Comparison of ENCODE assay signal across 25 cellular contexts in genomic region chr12:30953257-30953656, GRCh38. TPM values are rescaled to one million over a fixed set of nuclear protein-coding genes. Genes with fewer than 3 reads are reported as not detected.
DNase-seq lines count a peak whose midpoint lies in the region; ATAC-seq and TF ChIP-seq lines count a peak whose summit lies in the region.
"Had no signal": no experiment of that assay in that cellular context is flagged by ENCODE, and none has a peak within 500 bp of the region (broad histone marks: within the 10 kb centered on the region; RNA-seq: fewer than 3 reads in every experiment).

No MANE protein-coding gene starts in this region.

- no peaks in the 10 kb centered on the region for H3K4me1 Mint-ChIP-seq in MCF 10A (ENCODE audit: insufficient read depth, unreplicated experiment)
- H3K4me1 Mint-ChIP-seq: mesothelial cell of epicardium, naive B cell had no signal

- no peaks in the 10 kb centered on the region for H3K9me3 ChIP-seq in breast epithelium
- H3K9me3 ChIP-seq: left ventricle myocardium inferior, stomach, tibial nerve had no signal

- no peaks in the 10 kb centered on the region for H3K9me3 Mint-ChIP-seq in MCF 10A (ENCODE audit: unreplicated experiment)
- H3K9me3 Mint-ChIP-seq: activated naive CD8-positive, alpha-beta T cell treated with anti-CD3 and anti-CD28 coated beads, Interleukin-2, amount 10 ng/mL, durations not matched to agents 7 days and 5 days; HFFc6 had no signal

- intact Hi-C loops in MCF 10A (cut with micrococcal nuclease): no loop called here
- intact Hi-C loops in breast epithelium (cut with DNase I; ENCODE audit: low total_unique reads): no loop called here

- H3K36me3 Mint-ChIP-seq in MCF 10A (ENCODE audit: insufficient read depth, unreplicated experiment): no peaks in the 10 kb centered on the region
- H3K36me3 Mint-ChIP-seq: activated naive CD8-positive, alpha-beta T cell treated with anti-CD3 and anti-CD28 coated beads, Interleukin-2, amount 10 ng/mL, durations not matched to agents 7 days and 5 days; naive B cell had no signal

- ATAC-seq in esophagus mucosa: peak; percentile 82
- ATAC-seq: HepG2 had no signal

- no peak overlapping the region for H3K27ac Mint-ChIP-seq in MCF 10A (ENCODE audit: low read depth, unreplicated experiment)
- H3K27ac Mint-ChIP-seq: activated naive CD8-positive, alpha-beta T cell treated with anti-CD3 and anti-CD28 coated beads, Interleukin-2, amount 10 ng/mL, durations not matched to agents 7 days and 5 days; HFFc6; mesothelial cell of epicardium; naive B cell had no signal

- POLR2A ChIA-PET in MCF 10A (lab: Yijun Ruan, JAX): interaction anchor here (0.5 to 0.6 kb wide), 2 partner anchors 24 to 298 kb away, joined by 3 read pairs; no protein-coding TSS in a partner anchor

- TF ChIP-seq CTCF in MCF 10A (IDR thresholded peaks at IDR 0.05; ENCODE audit: unreplicated experiment): no peak
- no peak for TF ChIP-seq CTCF in breast epithelium (IDR thresholded peaks at IDR 0.05)

- no TSS peak for BruUV-seq in MCF 10A (replicated peaks; lab: Mats Ljungman, UMichigan)

- no peak for TF ChIP-seq POLR2A in breast epithelium (IDR thresholded peaks at IDR 0.05)

- peaks cover 25% of the 10 kb centered on the region for H3K27me3 Mint-ChIP-seq in MCF 10A (ENCODE audit: insufficient read depth, unreplicated experiment)

- H3K4me3 ChIP-seq in breast epithelium: no peak overlapping the region
- H3K4me3 ChIP-seq: BLaER1 treated with 17β-estradiol and CSF1 and Interleukin-3, amounts not matched to agents 10 nM and 100 nM; left ventricle myocardium inferior; stomach; tibial nerve had no signal

- no peaks in the 10 kb centered on the region for H3K4me1 ChIP-seq in breast epithelium
- H3K4me1 ChIP-seq: BLaER1 treated with 17β-estradiol and CSF1 and Interleukin-3, amounts not matched to agents 10 nM and 100 nM; stomach had no signal

- H3K27ac ChIP-seq in breast epithelium: no peak overlapping the region
- H3K27ac ChIP-seq: BLaER1 treated with 17β-estradiol and CSF1 and Interleukin-3, amounts not matched to agents 10 nM and 100 nM; HL-60; stomach had no signal

- peak; percentile 69 for DNase-seq in MCF 10A (ENCODE audit: unreplicated experiment)
- no peak for DNase-seq in breast epithelium (ENCODE audit: low spot score in 2 of 2)
- peak; percentile 69 for DNase-seq in NCI-H69 (lab: John Stamatoyannopoulos, UW)
- no peak for DNase-seq in activated CD4-positive, alpha-beta T cell treated with anti-CD3 and anti-CD28 coated beads, Interleukin-2, amount 50 U/mL, for 4 hours
- DNase-seq in NCI-H2081 treated with DMSO at 0.1 percent for 48 hours (lab: John Stamatoyannopoulos, UW): no peak
- DNase-seq in activated naive CD4-positive, alpha-beta T cell (lab: John Stamatoyannopoulos, UW): no peak
- DNase-seq: activated effector memory CD4-positive, alpha-beta T cell treated with Interleukin-2 at 50 U/mL for 16 hours; activated naive CD8-positive, alpha-beta T cell treated with anti-CD3 and anti-CD28 coated beads, Interleukin-2, amount 10 ng/mL, durations not matched to agents 7 days and 5 days; GOT3; HFFc6; Karpas-422; left ventricle myocardium inferior; naive B cell; NCI-H187; NCI-H226; SHP77; stimulated activated CD4-positive, alpha-beta T cell treated with anti-CD3 and anti-CD28 coated beads, Interleukin-15, amount 100 ng/mL, for 24 hours; stomach had no signal

- CTCF ChIA-PET in MCF 10A (lab: Yijun Ruan, JAX): no interaction called here

- no peaks in the 10 kb centered on the region for H3K27me3 ChIP-seq in breast epithelium
- H3K27me3 ChIP-seq: BLaER1 treated with 17β-estradiol and CSF1 and Interleukin-3, amounts not matched to agents 10 nM and 100 nM; stomach; tibial nerve had no signal

- no peak overlapping the region for H3K4me3 Mint-ChIP-seq in MCF 10A (ENCODE audit: unreplicated experiment)
- H3K4me3 Mint-ChIP-seq: activated naive CD8-positive, alpha-beta T cell treated with anti-CD3 and anti-CD28 coated beads, Interleukin-2, amount 10 ng/mL, durations not matched to agents 7 days and 5 days; HFFc6; mesothelial cell of epicardium; naive B cell had no signal

- no peaks in the 10 kb centered on the region for H3K36me3 ChIP-seq in breast epithelium
- H3K36me3 ChIP-seq: BLaER1 treated with 17β-estradiol and CSF1 and Interleukin-3, amounts not matched to agents 10 nM and 100 nM; left ventricle myocardium inferior; stomach had no signal

RNA-seq across cellular contexts. Expression of gene TSPAN11, which starts 26.7 kb away (rescaled TPM):
- total RNA-seq in MCF 10A (2022) (not detected in 2 replicates), breast epithelium (1 to 10 TPM in 1 of 3 donors, under 1 TPM in 2; 0.48 to 1.3 (median 0.73) TPM), esophagus mucosa (0.72 TPM)
- total RNA-seq: activated naive CD8-positive, alpha-beta T cell treated with anti-CD3 and anti-CD28 coated beads, Interleukin-2, amount 10 ng/mL, durations not matched to agents 7 days and 5 days; T-helper 2 cell treated with Interferon-gamma antibody and Interleukin-4, amounts not matched to agents 100 ng/mL and 5 ng/mL, for 36 hours had no signal

Comparison
In these comparisons a context has a peak if more than half of its experiments do, and no peak if none do; other contexts are left out.
1. DNase-seq: peak in MCF 10A (single experiment) and NCI-H69 (single experiment); none in breast epithelium (0 of 2), activated CD4-positive, alpha-beta T cell treated with anti-CD3 and anti-CD28 coated beads, Interleukin-2, amount 50 U/mL, for 4 hours (0 of 2), NCI-H2081 treated with DMSO at 0.1 percent for 48 hours (single experiment) and activated naive CD4-positive, alpha-beta T cell (0 of 4).